In the genomic region with DNA sequence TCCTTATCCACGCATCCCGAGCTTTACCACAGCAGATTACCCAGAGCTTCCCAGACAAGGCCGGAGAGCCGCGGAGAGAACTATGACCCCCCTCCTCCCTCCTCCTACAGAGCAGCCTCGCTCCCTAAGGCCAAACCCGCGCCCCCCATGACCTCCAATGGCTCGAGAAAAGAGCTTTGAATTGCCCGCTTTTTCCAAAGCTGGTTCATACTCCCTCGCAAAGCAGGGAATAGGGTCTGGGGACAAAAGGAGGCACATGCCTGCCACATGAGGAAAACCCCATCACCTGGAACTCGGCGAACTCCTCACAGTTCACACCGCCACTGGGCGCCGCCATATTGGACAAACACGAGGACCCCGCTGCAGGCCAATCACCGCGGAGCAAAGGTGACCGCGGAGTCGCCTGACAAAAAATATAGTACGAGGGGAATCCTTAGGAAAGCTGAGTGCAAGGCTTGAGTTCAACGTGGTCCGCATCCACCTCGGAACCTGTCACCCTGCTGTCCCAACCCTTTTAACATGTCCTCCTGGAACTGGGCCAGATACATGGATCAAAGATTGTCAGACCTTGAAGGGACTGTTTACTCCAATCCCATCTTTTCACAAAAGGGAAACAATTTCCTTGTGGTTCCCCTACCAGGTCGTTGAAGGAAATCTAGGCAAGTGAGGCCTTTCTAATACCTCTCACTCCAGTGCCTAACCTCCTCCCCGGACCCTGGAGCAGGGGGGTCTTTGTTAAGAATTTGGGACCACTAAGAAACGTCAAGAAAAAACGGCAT, we compare ENCODE assay signal across 8 cellular contexts. TPM values are rescaled to one million over a fixed set of nuclear protein-coding genes. Genes with fewer than 3 reads are reported as not detected.
DNase-seq lines count a peak whose midpoint lies in the region; ATAC-seq and TF ChIP-seq lines count a peak whose summit lies in the region.

A gene (minus strand): TSS at position 344 of the 779 bp plus-strand sequence. CDS start 7 bp downstream, at position 337.

- H3K27me3 Mint-ChIP-seq in activated T-helper 2 cell treated with anti-CD3 and anti-CD28 coated beads, Interferon-gamma antibody, Interleukin-2, Interleukin-4, amounts not matched to agents 10 μg/mL and 5 μg/mL and 100 μg/mL, durations not matched to agents 14 hours and 24 hours and 36 hours (ENCODE audit: low read depth) = no peaks in the 10 kb centered on the region
- no peaks in the 10 kb centered on the region for H3K27me3 Mint-ChIP-seq in naive thymus-derived CD8-positive, alpha-beta T cell

- H3K27ac Mint-ChIP-seq in activated T-helper 2 cell treated with anti-CD3 and anti-CD28 coated beads, Interferon-gamma antibody, Interleukin-2, Interleukin-4, amounts not matched to agents 10 μg/mL and 5 μg/mL and 100 μg/mL, durations not matched to agents 14 hours and 24 hours and 36 hours = peak within 1 kb of the TSS; percentile 94
- H3K27ac Mint-ChIP-seq in naive thymus-derived CD8-positive, alpha-beta T cell = peak within 1 kb of the TSS; percentile 89 to 98 (median 96)

- TF ChIP-seq POLR2A in Raji (IDR thresholded peaks at IDR 0.05; ENCODE audit: insufficient read depth, low read depth, low read length) = peak; percentile 92

- H3K4me3 ChIP-seq in fibroblast of mammary gland (ENCODE audit: control insufficient read depth, low read depth, low read length) = peak within 1 kb of the TSS; percentile 84

- POLR2A ChIA-PET in naive thymus-derived CD8-positive, alpha-beta T cell (lab: Charles Lee) = interaction anchor here (1.0 to 3.9 kb wide), 6 partner anchors 10 to 548 kb away, joined by 3 to 71 read pairs (median 16); a partner anchor contains a TSS

- no peaks in the 10 kb centered on the region for H3K9me3 Mint-ChIP-seq in activated T-helper 2 cell treated with anti-CD3 and anti-CD28 coated beads, Interferon-gamma antibody, Interleukin-2, Interleukin-4, amounts not matched to agents 10 μg/mL and 5 μg/mL and 100 μg/mL, durations not matched to agents 14 hours and 24 hours and 36 hours
- no peaks in the 10 kb centered on the region for H3K9me3 Mint-ChIP-seq in naive thymus-derived CD8-positive, alpha-beta T cell

- H3K4me3 Mint-ChIP-seq in activated T-helper 2 cell treated with anti-CD3 and anti-CD28 coated beads, Interferon-gamma antibody, Interleukin-2, Interleukin-4, amounts not matched to agents 10 μg/mL and 5 μg/mL and 100 μg/mL, durations not matched to agents 14 hours and 24 hours and 36 hours (ENCODE audit: low read depth) = peak within 1 kb of the TSS; percentile 90
- peak within 1 kb of the TSS; percentile 90 to 97 (median 94) for H3K4me3 Mint-ChIP-seq in naive thymus-derived CD8-positive, alpha-beta T cell

- peak; percentile 33 for ATAC-seq in GM21786 (IDR thresholded peaks at IDR 0.05; ENCODE audit: unreplicated experiment)
- ATAC-seq in naive thymus-derived CD8-positive, alpha-beta T cell = peak; percentile 50 to 53

- peaks cover 38% of the 10 kb centered on the region for H3K36me3 Mint-ChIP-seq in activated T-helper 2 cell treated with anti-CD3 and anti-CD28 coated beads, Interferon-gamma antibody, Interleukin-2, Interleukin-4, amounts not matched to agents 10 μg/mL and 5 μg/mL and 100 μg/mL, durations not matched to agents 14 hours and 24 hours and 36 hours (ENCODE audit: low read depth)
- peaks cover 0 to 18% (median 0%) of the 10 kb centered on the region in 3 donors for H3K36me3 Mint-ChIP-seq in naive thymus-derived CD8-positive, alpha-beta T cell

- no peak for TF ChIP-seq CTCF in fibroblast of mammary gland (conservative IDR thresholded peaks at IDR 0.05; ENCODE audit: control insufficient read depth, insufficient read depth, low read depth, low read length)

- peaks cover 63% of the 10 kb centered on the region for H3K4me1 Mint-ChIP-seq in activated T-helper 2 cell treated with anti-CD3 and anti-CD28 coated beads, Interferon-gamma antibody, Interleukin-2, Interleukin-4, amounts not matched to agents 10 μg/mL and 5 μg/mL and 100 μg/mL, durations not matched to agents 14 hours and 24 hours and 36 hours (ENCODE audit: low read depth)
- peaks cover 20 to 51% (median 42%) of the 10 kb centered on the region in 4 donors for H3K4me1 Mint-ChIP-seq in naive thymus-derived CD8-positive, alpha-beta T cell

- DNase-seq in DMS 273 (lab: John Stamatoyannopoulos, UW; ENCODE audit: unreplicated experiment) (peak; percentile 98), M059J (ENCODE audit: low read depth) (peak; percentile 91), fibroblast of mammary gland (ENCODE audit: low read depth) (peak; percentile 77)
- peak; percentile 81 for DNase-seq in activated T-helper 2 cell treated with anti-CD3 and anti-CD28 coated beads, Interferon-gamma antibody, Interleukin-2, Interleukin-4, amounts not matched to agents 10 μg/mL and 5 μg/mL and 100 μg/mL, durations not matched to agents 14 hours and 24 hours and 36 hours (ENCODE audit: low spot score)
- DNase-seq in naive thymus-derived CD8-positive, alpha-beta T cell = peak; percentile 71 to 90 (median 84)
- peak; percentile 69 to 82 (median 81) for DNase-seq in stimulated activated naive CD4-positive, alpha-beta T cell (lab: John Stamatoyannopoulos, UW)

- intact Hi-C loops in activated T-helper 2 cell treated with anti-CD3 and anti-CD28 coated beads, Interferon-gamma antibody, Interleukin-2, Interleukin-4, amounts not matched to agents 10 μg/mL and 5 μg/mL and 100 μg/mL, durations not matched to agents 14 hours and 24 hours and 36 hours (cut with micrococcal nuclease) = loop anchor here (1.0 to 10.0 kb wide), 6 partner anchors 33 to 1204 kb away; a partner anchor contains a TSS

RNA-seq across cellular contexts. Expression of the gene that starts here (rescaled TPM):
- total RNA-seq in M059J (2014; rRNA removed; shearing (Covaris generic)) = 56.4 and 112 TPM in 2 replicates
- 105 and 110 TPM in 2 replicates for total RNA-seq in activated T-helper 2 cell treated with anti-CD3 and anti-CD28 coated beads, Interferon-gamma antibody, Interleukin-2, Interleukin-4, amounts not matched to agents 10 μg/mL and 5 μg/mL and 100 μg/mL, durations not matched to agents 14 hours and 24 hours and 36 hours
- total RNA-seq in naive thymus-derived CD8-positive, alpha-beta T cell = 10 to 100 TPM; 22.4 to 35.1 TPM
- polyA plus RNA-seq in naive thymus-derived CD8-positive, alpha-beta T cell = 10 to 100 TPM; 17.1 to 28.2 (median 23.5) TPM

Comparison
In these comparisons a context has a peak if more than half of its experiments do, and no peak if none do; other contexts are left out.
1. Peak in every context shown above with its lines: DNase-seq, ATAC-seq and H3K4me3 ChIP-seq.